21 cellular contexts compared by ENCODE assay signal in the genomic region with DNA sequence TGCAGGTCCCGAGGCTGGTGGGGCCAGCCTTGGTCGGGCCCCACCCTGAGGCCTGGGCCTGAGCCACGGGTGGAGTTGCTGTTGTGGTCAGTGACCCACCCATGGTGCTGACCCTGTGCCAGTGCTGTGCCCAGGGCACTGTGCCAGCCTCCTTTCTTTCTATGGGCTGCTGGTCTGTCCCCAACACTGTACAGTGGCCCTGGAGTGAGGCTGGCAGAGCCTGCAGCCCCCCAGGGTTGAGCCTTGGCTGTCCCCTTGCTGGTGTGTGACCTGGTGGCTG.
"Had no signal": no experiment of that assay in that cellular context is flagged by ENCODE, and none has a peak within 500 bp of the region (broad histone marks: within the 10 kb centered on the region; RNA-seq: fewer than 3 reads in every experiment).

No MANE protein-coding gene starts in this region.

- H3K27me3 ChIP-seq: pancreas, right lobe of liver, transverse colon, upper lobe of left lung, vagina had no signal

- DNase-seq: head of caudate nucleus; hypothalamus; left colon; mesendoderm; naive thymus-derived CD4-positive, alpha-beta T cell; nucleus accumbens; retina; right lobe of liver; spleen; stimulated activated CD4-positive, alpha-beta T cell treated with anti-CD3 and anti-CD28 coated beads, Interleukin-4, amount 100 ng/mL, for 24 hours; stimulated activated naive CD4-positive, alpha-beta T cell; transverse colon had no signal

- H3K4me3 ChIP-seq: left lung, lung, pancreas, prostate gland, right lobe of liver, skin epidermis, spleen, transverse colon, upper lobe of left lung, vagina had no signal

- H3K9me3 ChIP-seq: left lung, pancreas, prostate gland, right lobe of liver, spleen, transverse colon, upper lobe of left lung, vagina had no signal

- H3K36me3 ChIP-seq: left lung, pancreas, prostate gland, right lobe of liver, spleen, transverse colon, upper lobe of left lung, vagina had no signal

- H3K27ac ChIP-seq: left lung, pancreas, prostate gland, right lobe of liver, spleen, transverse colon, upper lobe of left lung, vagina had no signal

- H3K4me1 ChIP-seq: left lung, pancreas, prostate gland, right lobe of liver, spleen, transverse colon, upper lobe of left lung, vagina had no signal

- FAIRE-seq: keratinocyte, pancreas had no signal

- ATAC-seq: left colon; left lung; naive thymus-derived CD4-positive, alpha-beta T cell; pancreas; stimulated activated effector memory CD8-positive, alpha-beta T cell treated with anti-CD3 and anti-CD28 coated beads, Interleukin-12 subunit alpha, Interleukin-12 subunit beta, amount 100 ng/mL, for 72 hours had no signal
